In genomic region chr12:101698782-101699347, GRCh38 we compare ENCODE assay signal across 1 cellular context.
TF ChIP-seq lines count a peak whose summit lies in the region.

No MANE protein-coding gene starts in this region.

TF ChIP-seq in H1, 55 proteins besides CTCF, POLR2A, EP300 and RAD21 (continued from another document):
- TF ChIP-seq ATF3 (IDR thresholded peaks at IDR 0.05; ENCODE audit: insufficient read depth, low read depth, low read length) (no peak), NANOG (IDR thresholded peaks at IDR 0.05; ENCODE audit: insufficient read depth, low read depth, low read length, poor library complexity, severe bottlenecking) (no peak), CREB1 (IDR thresholded peaks at IDR 0.05) (no peak), TCF12 (IDR thresholded peaks at IDR 0.05; ENCODE audit: low read depth, low read length) (no peak), ZNF274 (IDR thresholded peaks at IDR 0.05; ENCODE audit: borderline replicate concordance, extremely low read depth, low read length) (no peak), HDAC6 (IDR thresholded peaks at IDR 0.05; ENCODE audit: low read depth, low read length) (no peak)
